ENCODE assay signal across 1 cellular context in genomic region chr2:45928946-45929345, GRCh38.
TF ChIP-seq lines count a peak whose summit lies in the region.

No MANE protein-coding gene starts in this region.

TF ChIP-seq in WTC11, 78 proteins besides CTCF, POLR2A, EP300 and RAD21 (continued from another document):
- TF ChIP-seq USF1 (CRISPR knock-in tag; IDR thresholded peaks at IDR 0.05): no peak
